17 cellular contexts compared by ENCODE assay signal in the genomic region with DNA sequence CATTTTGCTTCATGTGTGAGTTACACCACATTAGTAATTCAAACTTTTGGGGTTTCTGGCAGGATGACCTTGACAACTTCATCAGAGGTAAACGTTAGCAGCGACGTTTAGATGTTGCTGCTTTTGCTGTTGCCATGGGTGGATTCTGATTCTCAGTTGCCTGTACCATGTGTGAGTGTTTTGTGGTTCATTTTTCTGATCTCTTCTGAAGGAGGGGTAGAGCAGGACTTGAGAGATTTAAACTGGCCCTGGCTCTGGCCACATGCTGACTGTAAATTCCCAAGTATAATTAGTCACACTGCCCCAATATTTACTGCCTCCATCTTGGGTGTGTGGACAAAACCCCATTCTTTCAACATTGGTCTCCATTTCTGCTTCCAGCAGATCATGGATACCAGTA.
A peak's percentile ranks its signal among the peaks of the same experiment; 100 is the strongest.
DNase-seq lines count a peak whose midpoint lies in the region; ATAC-seq, FAIRE-seq and TF ChIP-seq lines count a peak whose summit lies in the region.
"Had no signal": no experiment of that assay in that cellular context is flagged by ENCODE, and none has a peak within 500 bp of the region (broad histone marks: within the 10 kb centered on the region; RNA-seq: fewer than 3 reads in every experiment).

No MANE protein-coding gene starts in this region.

- intact Hi-C loops in activated CD4-positive, alpha-beta T cell treated with anti-CD3 and anti-CD28 coated beads, Interleukin-2, amount 10 ng/mL, durations not matched to agents 24 days and 14 days (cut with micrococcal nuclease) = loop anchor here (2.0 kb wide), 1 partner anchor 13 kb away; no protein-coding TSS in a partner anchor

- H3K4me3 Mint-ChIP-seq in activated CD4-positive, alpha-beta T cell treated with anti-CD3 and anti-CD28 coated beads, Interleukin-2, amount 10 ng/mL, durations not matched to agents 24 days and 14 days = no peak overlapping the region
- no peak overlapping the region for H3K4me3 Mint-ChIP-seq in activated CD4-positive, alpha-beta T cell treated with anti-CD3 and anti-CD28 coated beads, Interleukin-2, amount 10 ng/mL, durations not matched to agents 7 days and 5 days
- no peak overlapping the region for H3K4me3 Mint-ChIP-seq in T-helper 17 cell
- H3K4me3 Mint-ChIP-seq in mesothelial cell of epicardium = no peak overlapping the region

- H3K4me3 ChIP-seq in thoracic aorta = no peak overlapping the region

- H3K9me3 ChIP-seq in T-helper 17 cell (ENCODE audit: control insufficient read depth, low read length, poor library complexity, severe bottlenecking) (no peaks in the 10 kb centered on the region), thoracic aorta (no peaks in the 10 kb centered on the region)

- H3K27ac ChIP-seq in thoracic aorta = peak overlapping the region; percentile 94 to 96
- H3K27ac ChIP-seq: 22Rv1 had no signal

- DNase-seq in activated CD4-positive, alpha-beta T cell treated with anti-CD3 and anti-CD28 coated beads, Interleukin-2, amount 10 ng/mL, durations not matched to agents 24 days and 14 days = no peak
- no peak for DNase-seq in activated CD4-positive, alpha-beta T cell treated with anti-CD3 and anti-CD28 coated beads, Interleukin-2, amount 10 ng/mL, durations not matched to agents 7 days and 5 days
- no peak for DNase-seq in T-helper 17 cell
- DNase-seq in mesothelial cell of epicardium (ENCODE audit: low spot score in 2 of 2, unreplicated experiment in 2 of 2) = no peak
- no peak for DNase-seq in thoracic aorta (ENCODE audit: low spot score)
- DNase-seq in activated naive CD4-positive, alpha-beta T cell treated with Interleukin-2 at 50 U/mL for 16 hours = no peak
- no peak for DNase-seq in DMS153 (lab: John Stamatoyannopoulos, UW)
- no peak for DNase-seq in urothelium cell line (ENCODE audit: low spot score)
- DNase-seq: DND-41; GOT3; kidney glomerular epithelial cell; NCI-H187; NCI-H510A treated with DMSO at 0.1 percent for 48 hours; stimulated activated CD4-positive, alpha-beta T cell treated with anti-CD3 and anti-CD28 coated beads, Interleukin-15, amount 100 ng/mL, for 24 hours had no signal

- H3K27me3 ChIP-seq in thoracic aorta (replicated peaks; ENCODE audit: insufficient read depth) = no peaks in the 10 kb centered on the region

- H3K9me3 Mint-ChIP-seq in activated CD4-positive, alpha-beta T cell treated with anti-CD3 and anti-CD28 coated beads, Interleukin-2, amount 10 ng/mL, durations not matched to agents 24 days and 14 days = no peaks in the 10 kb centered on the region
- H3K9me3 Mint-ChIP-seq in activated CD4-positive, alpha-beta T cell treated with anti-CD3 and anti-CD28 coated beads, Interleukin-2, amount 10 ng/mL, durations not matched to agents 7 days and 5 days = no peaks in the 10 kb centered on the region
- no peaks in the 10 kb centered on the region for H3K9me3 Mint-ChIP-seq in mesothelial cell of epicardium

- no peaks in the 10 kb centered on the region for H3K27me3 Mint-ChIP-seq in activated CD4-positive, alpha-beta T cell treated with anti-CD3 and anti-CD28 coated beads, Interleukin-2, amount 10 ng/mL, durations not matched to agents 24 days and 14 days
- no peaks in the 10 kb centered on the region for H3K27me3 Mint-ChIP-seq in activated CD4-positive, alpha-beta T cell treated with anti-CD3 and anti-CD28 coated beads, Interleukin-2, amount 10 ng/mL, durations not matched to agents 7 days and 5 days
- H3K27me3 Mint-ChIP-seq in T-helper 17 cell = no peaks in the 10 kb centered on the region
- H3K27me3 Mint-ChIP-seq in mesothelial cell of epicardium (ENCODE audit: low read depth) = no peaks in the 10 kb centered on the region

- peaks cover 70 to 86% of the 10 kb centered on the region in 2 donors for H3K4me1 ChIP-seq in thoracic aorta (ENCODE audit: control insufficient read depth in 1 of 2, low read depth in 2 of 2)

- H3K36me3 ChIP-seq in thoracic aorta = no peaks in the 10 kb centered on the region

- peak overlapping the region; percentile 8 for H3K27ac Mint-ChIP-seq in activated CD4-positive, alpha-beta T cell treated with anti-CD3 and anti-CD28 coated beads, Interleukin-2, amount 10 ng/mL, durations not matched to agents 24 days and 14 days
- H3K27ac Mint-ChIP-seq in activated CD4-positive, alpha-beta T cell treated with anti-CD3 and anti-CD28 coated beads, Interleukin-2, amount 10 ng/mL, durations not matched to agents 7 days and 5 days = no peak overlapping the region
- H3K27ac Mint-ChIP-seq in T-helper 17 cell = peak overlapping the region; percentile 74
- H3K27ac Mint-ChIP-seq in mesothelial cell of epicardium = peak overlapping the region; percentile 54

- CTCF ChIA-PET in activated CD4-positive, alpha-beta T cell treated with anti-CD3 and anti-CD28 coated beads, Interleukin-2, amount 10 ng/mL, durations not matched to agents 7 days and 5 days (lab: Charles Lee) = interaction anchor here (0.6 kb wide), 1 partner anchor 50 kb away, joined by 3 read pairs; no protein-coding TSS in a partner anchor

- H3K4me1 Mint-ChIP-seq in activated CD4-positive, alpha-beta T cell treated with anti-CD3 and anti-CD28 coated beads, Interleukin-2, amount 10 ng/mL, durations not matched to agents 24 days and 14 days = peaks cover 56% of the 10 kb centered on the region
- peaks cover 41% of the 10 kb centered on the region for H3K4me1 Mint-ChIP-seq in activated CD4-positive, alpha-beta T cell treated with anti-CD3 and anti-CD28 coated beads, Interleukin-2, amount 10 ng/mL, durations not matched to agents 7 days and 5 days
- peaks cover 47% of the 10 kb centered on the region for H3K4me1 Mint-ChIP-seq in T-helper 17 cell
- H3K4me1 Mint-ChIP-seq in mesothelial cell of epicardium = peaks cover 46% of the 10 kb centered on the region

- TF ChIP-seq CTCF in mesothelial cell of epicardium (IDR thresholded peaks at IDR 0.05; ENCODE audit: unreplicated experiment) = no peak
- TF ChIP-seq CTCF in thoracic aorta (IDR thresholded peaks at IDR 0.05) = no peak

- peaks cover 68% of the 10 kb centered on the region for H3K36me3 Mint-ChIP-seq in activated CD4-positive, alpha-beta T cell treated with anti-CD3 and anti-CD28 coated beads, Interleukin-2, amount 10 ng/mL, durations not matched to agents 24 days and 14 days (ENCODE audit: low read depth)
- peaks cover 34% of the 10 kb centered on the region for H3K36me3 Mint-ChIP-seq in activated CD4-positive, alpha-beta T cell treated with anti-CD3 and anti-CD28 coated beads, Interleukin-2, amount 10 ng/mL, durations not matched to agents 7 days and 5 days (ENCODE audit: low read depth)
- H3K36me3 Mint-ChIP-seq in T-helper 17 cell (ENCODE audit: low read depth) = peaks cover 2% of the 10 kb centered on the region
- peaks cover 13% of the 10 kb centered on the region for H3K36me3 Mint-ChIP-seq in mesothelial cell of epicardium

- POLR2A ChIA-PET in activated CD4-positive, alpha-beta T cell treated with anti-CD3 and anti-CD28 coated beads, Interleukin-2, amount 10 ng/mL, durations not matched to agents 7 days and 5 days (lab: Charles Lee) = no interaction called here

- FAIRE-seq in urothelium cell line (lab: Jason Lieb, UNC) = no peak
- FAIRE-seq: astrocyte, RCC 7860 had no signal

- ATAC-seq in T-helper 17 cell (peak; percentile 24), thoracic aorta (ENCODE audit: insufficient number of reproducible peaks, low FRiP score, low read depth) (no peak)
